ENCODE assay signal across 8 cellular contexts in the genomic region with DNA sequence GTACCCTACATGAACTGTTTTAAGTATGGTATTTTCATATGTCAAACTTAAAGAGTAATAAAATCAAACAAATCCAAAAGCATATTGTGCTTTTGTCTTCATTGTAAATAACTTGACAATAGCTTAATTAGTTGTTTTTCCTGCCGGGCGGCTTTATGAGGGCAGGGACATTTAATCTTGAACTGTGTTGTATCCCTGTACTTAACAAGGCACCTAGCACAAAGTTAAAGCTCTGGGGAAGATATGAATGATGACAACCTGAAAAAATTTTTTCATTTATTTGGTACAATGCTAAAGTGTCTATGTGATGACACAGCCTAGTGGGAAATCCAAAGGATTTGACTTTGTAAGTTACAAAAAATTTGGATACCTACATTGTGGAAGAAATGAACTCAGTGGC. TPM values are rescaled to one million over a fixed set of nuclear protein-coding genes. Genes with fewer than 3 reads are reported as not detected.
DNase-seq lines count a peak whose midpoint lies in the region; ATAC-seq and TF ChIP-seq lines count a peak whose summit lies in the region.

No MANE protein-coding gene starts in this region.

- intact Hi-C loops in Right ventricle myocardium superior (cut with DNase I), result no loop called here

- H3K4me3 ChIP-seq in right atrium auricular region, result peak overlapping the region; percentile 80 to 81
- peak overlapping the region; percentile 76 for H3K4me3 ChIP-seq in brain microvascular endothelial cell (ENCODE audit: low read depth, low read length)
- H3K4me3 ChIP-seq in mucosa of stomach (ENCODE audit: low read length), result peak overlapping the region; percentile 80

- ATAC-seq in Right ventricle myocardium superior (ENCODE audit: poor library complexity), result no peak
- no peak for ATAC-seq in HG03139 (IDR thresholded peaks at IDR 0.05; ENCODE audit: unreplicated experiment)

- in situ Hi-C loops in brain microvascular endothelial cell (cut with HindIII; ENCODE audit: low pct_ligation_motif_present, low sequenced_read_pairs), result no loop called here

- H3K36me3 ChIP-seq in right atrium auricular region (no peaks in the 10 kb centered on the region), brain microvascular endothelial cell (replicated peaks) (no peaks in the 10 kb centered on the region), mucosa of stomach (ENCODE audit: control insufficient read depth, insufficient read depth, low read length) (no peaks in the 10 kb centered on the region)

- no peak for DNase-seq in right atrium auricular region (ENCODE audit: low spot score)
- DNase-seq in Right ventricle myocardium superior, result no peak
- no peak for DNase-seq in brain microvascular endothelial cell
- DNase-seq in kidney glomerular epithelial cell (lab: John Stamatoyannopoulos, UW), result no peak
- no peak for DNase-seq in NCI-H1436 treated with DMSO at 0.1 percent for 48 hours (lab: John Stamatoyannopoulos, UW)
- no peak for DNase-seq in HT-29 (ENCODE audit: low spot score)

- no peaks in the 10 kb centered on the region for H3K9me3 ChIP-seq in right atrium auricular region
- H3K9me3 ChIP-seq in mucosa of stomach (ENCODE audit: control insufficient read depth, low read length), result no peaks in the 10 kb centered on the region

- TF ChIP-seq CTCF in right atrium auricular region (IDR thresholded peaks at IDR 0.05) (no peak), brain microvascular endothelial cell (IDR thresholded peaks at IDR 0.05; ENCODE audit: low read depth, low read length, missing control alignments) (no peak)

- H3K4me1 ChIP-seq in right atrium auricular region (peaks cover 0 to 10% of the 10 kb centered on the region in 2 donors), mucosa of stomach (ENCODE audit: control insufficient read depth, insufficient read depth, low read length) (peaks cover 6% of the 10 kb centered on the region)

- no peaks in the 10 kb centered on the region for H3K27me3 ChIP-seq in right atrium auricular region
- H3K27me3 ChIP-seq in brain microvascular endothelial cell (replicated peaks), result no peaks in the 10 kb centered on the region
- no peaks in the 10 kb centered on the region for H3K27me3 ChIP-seq in mucosa of stomach (ENCODE audit: control insufficient read depth, insufficient read depth, low read length)

- H3K27ac ChIP-seq in right atrium auricular region (peak overlapping the region; percentile 79 to 80), brain microvascular endothelial cell (peak overlapping the region; percentile 14)

- H3K9ac ChIP-seq in mucosa of stomach (ENCODE audit: low read length), result peak overlapping the region; percentile 81

RNA-seq across cellular contexts. Expression of a gene that starts 0.5 kb away (rescaled TPM):
- 1 to 10 TPM; 6.0 to 6.8 TPM for total RNA-seq in right atrium auricular region
- 5.8 TPM for total RNA-seq in Right ventricle myocardium superior
- 0.36 and 0.55 TPM in 2 replicates for total RNA-seq in HT-29 (2014; rRNA removed; shearing (Covaris generic))
